27 cellular contexts compared by ENCODE assay signal in genomic region chr18:57687970-57688369, GRCh38.
"Had no signal": no experiment of that assay in that cellular context is flagged by ENCODE, and none has a peak within 500 bp of the region (broad histone marks: within the 10 kb centered on the region; RNA-seq: fewer than 3 reads in every experiment).

No MANE protein-coding gene starts in this region.

- H2AFZ ChIP-seq: hepatocyte had no signal

- H3K4me3 ChIP-seq: ascending aorta, hepatocyte, lower lobe of right lung, spleen, tibial nerve had no signal

- H3K4me1 ChIP-seq: ascending aorta, foreskin keratinocyte, lower lobe of right lung, tibial nerve had no signal

- H3K4me1 Mint-ChIP-seq: activated CD4-positive, alpha-beta T cell treated with anti-CD3 and anti-CD28 coated beads, Interleukin-2, amount 10 ng/mL, durations not matched to agents 7 days and 5 days; activated CD8-positive, alpha-beta memory T cell treated with anti-CD3 and anti-CD28 coated beads, Interleukin-2, amount 10 ng/mL, durations not matched to agents 7 days and 5 days; neural crest cell had no signal

- H3K4me2 ChIP-seq: hepatocyte had no signal

- ATAC-seq: activated CD8-positive, alpha-beta memory T cell treated with anti-CD3 and anti-CD28 coated beads, Interleukin-2, amount 10 ng/mL, durations not matched to agents 7 days and 5 days; activated CD8-positive, alpha-beta T cell treated with anti-CD3 and anti-CD28 coated beads for 36 hours; foreskin keratinocyte; lower lobe of right lung; naive thymus-derived CD4-positive, alpha-beta T cell had no signal

- H3K27ac ChIP-seq: ascending aorta, brain microvascular endothelial cell, foreskin keratinocyte, hepatocyte, lower lobe of right lung, tibial nerve, VCaP had no signal

- H3K27me3 ChIP-seq: ascending aorta, brain microvascular endothelial cell, foreskin keratinocyte, hepatocyte, spleen, tibial nerve had no signal

- H3K9me3 Mint-ChIP-seq: activated naive CD4-positive, alpha-beta T cell treated with anti-CD3 and anti-CD28 coated beads, Interleukin-2, amount 50 U/mL, for 24 hours; activated T-helper 1 cell treated with anti-CD3 and anti-CD28 coated beads, Interleukin-12 subunit alpha, Interleukin-12 subunit beta, Interleukin-2, Interleukin-4 antibody, amounts not matched to agents 30 ng/mL and 10 ng/mL and 1 ng/mL, durations not matched to agents 14 hours and 24 hours and 36 hours had no signal

- H3K27ac Mint-ChIP-seq: activated CD4-positive, alpha-beta T cell treated with anti-CD3 and anti-CD28 coated beads, Interleukin-2, amount 10 ng/mL, durations not matched to agents 7 days and 5 days; activated CD8-positive, alpha-beta memory T cell treated with anti-CD3 and anti-CD28 coated beads, Interleukin-2, amount 10 ng/mL, durations not matched to agents 7 days and 5 days; activated CD8-positive, alpha-beta T cell treated with anti-CD3 and anti-CD28 coated beads for 36 hours; activated naive CD4-positive, alpha-beta T cell treated with anti-CD3 and anti-CD28 coated beads, Interleukin-2, amount 50 U/mL, for 24 hours; activated T-helper 1 cell treated with anti-CD3 and anti-CD28 coated beads, Interleukin-12 subunit alpha, Interleukin-12 subunit beta, Interleukin-2, Interleukin-4 antibody, amounts not matched to agents 30 ng/mL and 10 ng/mL and 1 ng/mL, durations not matched to agents 14 hours and 24 hours and 36 hours; naive thymus-derived CD4-positive, alpha-beta T cell; stimulated activated naive CD8-positive, alpha-beta T cell treated with anti-CD3 and anti-CD28 coated beads, Interleukin-15, Interleukin-2, amounts not matched to agents 100 ng/mL and 50 ng/mL, for 24 hours had no signal

- H3K4me3 Mint-ChIP-seq: activated CD4-positive, alpha-beta T cell treated with anti-CD3 and anti-CD28 coated beads, Interleukin-2, amount 10 ng/mL, durations not matched to agents 7 days and 5 days; activated CD8-positive, alpha-beta memory T cell treated with anti-CD3 and anti-CD28 coated beads, Interleukin-2, amount 10 ng/mL, durations not matched to agents 7 days and 5 days; activated CD8-positive, alpha-beta T cell treated with anti-CD3 and anti-CD28 coated beads for 36 hours; activated naive CD4-positive, alpha-beta T cell treated with anti-CD3 and anti-CD28 coated beads, Interleukin-2, amount 50 U/mL, for 24 hours; activated T-helper 1 cell treated with anti-CD3 and anti-CD28 coated beads, Interleukin-12 subunit alpha, Interleukin-12 subunit beta, Interleukin-2, Interleukin-4 antibody, amounts not matched to agents 30 ng/mL and 10 ng/mL and 1 ng/mL, durations not matched to agents 14 hours and 24 hours and 36 hours; neural crest cell; stimulated activated naive CD8-positive, alpha-beta T cell treated with anti-CD3 and anti-CD28 coated beads, Interleukin-15, Interleukin-2, amounts not matched to agents 100 ng/mL and 50 ng/mL, for 24 hours had no signal

- FAIRE-seq: islet of Langerhans, urothelium cell line had no signal

- DNase-seq: activated CD4-positive, alpha-beta T cell treated with anti-CD3 and anti-CD28 coated beads, Interleukin-2, amount 10 ng/mL, durations not matched to agents 7 days and 5 days; activated CD4-positive, CD25-positive, alpha-beta regulatory T cell treated with anti-CD3 and anti-CD28 coated beads, Interleukin-2, amount 50 U/mL, for 72 hours; activated CD8-positive, alpha-beta memory T cell treated with anti-CD3 and anti-CD28 coated beads, Interleukin-2, amount 10 ng/mL, durations not matched to agents 7 days and 5 days; activated CD8-positive, alpha-beta T cell treated with anti-CD3 and anti-CD28 coated beads for 36 hours; activated gamma-delta T cell; brain microvascular endothelial cell; central memory CD4-positive, alpha-beta T cell; dermis blood vessel endothelial cell; effector CD8-positive, alpha-beta T cell; erythroblast; foreskin keratinocyte; lower lobe of right lung; naive thymus-derived CD4-positive, alpha-beta T cell; occipital lobe; spleen; stimulated activated CD4-positive, alpha-beta T cell treated with anti-CD3 and anti-CD28 coated beads, Interleukin-4, amount 100 ng/mL, for 1 hour; substantia nigra had no signal

- H3K9me3 ChIP-seq: ascending aorta, lower lobe of right lung, spleen had no signal

- H3K36me3 Mint-ChIP-seq: activated CD8-positive, alpha-beta memory T cell treated with anti-CD3 and anti-CD28 coated beads, Interleukin-2, amount 10 ng/mL, durations not matched to agents 7 days and 5 days had no signal

- H3K27me3 Mint-ChIP-seq: activated CD4-positive, alpha-beta T cell treated with anti-CD3 and anti-CD28 coated beads, Interleukin-2, amount 10 ng/mL, durations not matched to agents 7 days and 5 days; activated CD8-positive, alpha-beta memory T cell treated with anti-CD3 and anti-CD28 coated beads, Interleukin-2, amount 10 ng/mL, durations not matched to agents 7 days and 5 days; activated CD8-positive, alpha-beta T cell treated with anti-CD3 and anti-CD28 coated beads for 36 hours; activated naive CD4-positive, alpha-beta T cell treated with anti-CD3 and anti-CD28 coated beads, Interleukin-2, amount 50 U/mL, for 24 hours; naive thymus-derived CD4-positive, alpha-beta T cell; stimulated activated naive CD8-positive, alpha-beta T cell treated with anti-CD3 and anti-CD28 coated beads, Interleukin-15, Interleukin-2, amounts not matched to agents 100 ng/mL and 50 ng/mL, for 24 hours had no signal
